In genomic region chr10:46617173-46617572, GRCh38 we compare ENCODE assay signal across 1 cellular context. TPM values are rescaled to one million over a fixed set of nuclear protein-coding genes. Genes with fewer than 3 reads are reported as not detected.
"Had no signal": no experiment of that assay in that cellular context is flagged by ENCODE, and none has a peak within 500 bp of the region (broad histone marks: within the 10 kb centered on the region; RNA-seq: fewer than 3 reads in every experiment).

No MANE protein-coding gene starts in this region.

RNA-seq across cellular contexts. Expression of gene SYT15, which starts 38.2 kb away (rescaled TPM):
- total RNA-seq: PC-3 had no signal
